ENCODE assay signal across 21 cellular contexts in the genomic region with DNA sequence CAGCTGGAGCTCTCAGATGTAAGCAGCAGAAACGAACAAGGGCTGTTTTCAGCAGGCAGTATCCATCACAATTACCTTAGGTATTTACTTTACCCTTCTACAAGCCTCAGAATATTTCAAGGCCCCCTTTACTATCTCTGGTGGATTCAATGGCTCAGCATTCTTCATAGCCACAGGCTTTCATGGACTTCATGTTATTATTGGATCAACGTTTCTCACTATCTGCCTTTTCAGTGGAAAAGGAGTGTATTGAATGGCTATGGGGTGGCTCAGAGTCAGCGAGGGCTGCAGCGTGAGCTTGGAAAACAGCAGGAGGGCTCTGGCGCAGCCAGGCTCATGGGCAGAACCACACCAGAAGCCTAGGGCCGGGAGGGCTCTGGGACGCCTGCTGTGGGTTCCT. TPM values are rescaled to one million over a fixed set of nuclear protein-coding genes. Genes with fewer than 3 reads are reported as not detected.
A peak's percentile ranks its signal among the peaks of the same experiment; 100 is the strongest.
DNase-seq lines count a peak whose midpoint lies in the region; ATAC-seq, FAIRE-seq and TF ChIP-seq lines count a peak whose summit lies in the region.
"Had no signal": no experiment of that assay in that cellular context is flagged by ENCODE, and none has a peak within 500 bp of the region (broad histone marks: within the 10 kb centered on the region; RNA-seq: fewer than 3 reads in every experiment).

No MANE protein-coding gene starts in this region.

- CTCF ChIA-PET in activated CD8-positive, alpha-beta T cell treated with anti-CD3 and anti-CD28 coated beads for 36 hours (lab: Charles Lee), result interaction anchor here (4.2 to 12.3 kb wide), 2 partner anchors 10 to 32 kb away, joined by 25 to 105 read pairs; no protein-coding TSS in a partner anchor
- CTCF ChIA-PET in activated CD8-positive, alpha-beta T cell treated with anti-CD3 and anti-CD28 coated beads, Interleukin-2, amount 10 ng/mL, durations not matched to agents 7 days and 5 days (lab: Charles Lee), result interaction anchor here (1.7 to 2.5 kb wide), 3 partner anchors 9 to 32 kb away, joined by 5 to 11 read pairs (median 7); no protein-coding TSS in a partner anchor
- CTCF ChIA-PET in activated CD4-positive, alpha-beta memory T cell treated with anti-CD3 and anti-CD28 coated beads for 36 hours (lab: Charles Lee), result no interaction called here

- no peaks in the 10 kb centered on the region for H3K9me3 ChIP-seq in astrocyte (ENCODE audit: insufficient read depth, low read depth, low read length)
- H3K9me3 ChIP-seq: SK-N-SH had no signal

- H3K36me3 Mint-ChIP-seq in activated CD8-positive, alpha-beta T cell treated with anti-CD3 and anti-CD28 coated beads for 36 hours (ENCODE audit: low read depth), result no peaks in the 10 kb centered on the region
- no peaks in the 10 kb centered on the region for H3K36me3 Mint-ChIP-seq in activated CD8-positive, alpha-beta T cell treated with anti-CD3 and anti-CD28 coated beads, Interleukin-2, amount 10 ng/mL, durations not matched to agents 7 days and 5 days (ENCODE audit: low read depth)
- H3K36me3 Mint-ChIP-seq in astrocyte (ENCODE audit: low read depth, unreplicated experiment) (no peaks in the 10 kb centered on the region), mesothelial cell of epicardium (no peaks in the 10 kb centered on the region)
- H3K36me3 Mint-ChIP-seq in activated CD4-positive, alpha-beta memory T cell treated with anti-CD3 and anti-CD28 coated beads for 36 hours, result no peaks in the 10 kb centered on the region

- H2AFZ ChIP-seq in astrocyte (ENCODE audit: low read depth, low read length), result no peak overlapping the region

- no peak for ATAC-seq in activated CD8-positive, alpha-beta T cell treated with anti-CD3 and anti-CD28 coated beads for 36 hours
- no peak for ATAC-seq in activated CD8-positive, alpha-beta T cell treated with anti-CD3 and anti-CD28 coated beads, Interleukin-2, amount 10 ng/mL, durations not matched to agents 7 days and 5 days
- ATAC-seq in HG03571 (IDR thresholded peaks at IDR 0.05; ENCODE audit: unreplicated experiment), result no peak
- ATAC-seq: Panc1 had no signal

- H3K4me1 ChIP-seq in astrocyte (ENCODE audit: insufficient read depth, low read length), result peaks cover 41% of the 10 kb centered on the region

- peak overlapping the region; percentile 87 for H3K27ac ChIP-seq in astrocyte (ENCODE audit: low read depth, low read length)
- H3K27ac ChIP-seq: 22Rv1 had no signal

- H3K27me3 ChIP-seq in astrocyte (ENCODE audit: insufficient read depth, low read length), result no peaks in the 10 kb centered on the region

- H3K9ac ChIP-seq in astrocyte (ENCODE audit: low read length), result no peak overlapping the region
- H3K9ac ChIP-seq: SK-N-SH had no signal

- H3K79me2 ChIP-seq in astrocyte (ENCODE audit: insufficient read depth, low read length), result no peaks in the 10 kb centered on the region

- no peak overlapping the region for H3K4me2 ChIP-seq in astrocyte (ENCODE audit: low read length)

- TF ChIP-seq CTCF in activated CD8-positive, alpha-beta T cell treated with anti-CD3 and anti-CD28 coated beads for 36 hours (IDR thresholded peaks at IDR 0.05), result no peak
- TF ChIP-seq CTCF in astrocyte (IDR thresholded peaks at IDR 0.05; ENCODE audit: insufficient read depth, low read depth, low read length), result no peak
- no peak for TF ChIP-seq CTCF in mesothelial cell of epicardium (IDR thresholded peaks at IDR 0.05; ENCODE audit: unreplicated experiment)

- FAIRE-seq in astrocyte (lab: Jason Lieb, UNC), result no peak

- H4K20me1 ChIP-seq in astrocyte (ENCODE audit: insufficient read depth, low read length), result no peaks in the 10 kb centered on the region

- peaks cover 45% of the 10 kb centered on the region for H3K4me1 Mint-ChIP-seq in activated CD8-positive, alpha-beta T cell treated with anti-CD3 and anti-CD28 coated beads for 36 hours (ENCODE audit: low read depth)
- H3K4me1 Mint-ChIP-seq in activated CD8-positive, alpha-beta T cell treated with anti-CD3 and anti-CD28 coated beads, Interleukin-2, amount 10 ng/mL, durations not matched to agents 7 days and 5 days (ENCODE audit: low read depth), result peaks cover 47% of the 10 kb centered on the region
- H3K4me1 Mint-ChIP-seq in astrocyte (ENCODE audit: low read depth, unreplicated experiment), result peaks cover 45% of the 10 kb centered on the region
- peaks cover 64% of the 10 kb centered on the region for H3K4me1 Mint-ChIP-seq in mesothelial cell of epicardium
- H3K4me1 Mint-ChIP-seq in activated CD4-positive, alpha-beta memory T cell treated with anti-CD3 and anti-CD28 coated beads for 36 hours (ENCODE audit: low read depth), result peaks cover 41% of the 10 kb centered on the region

- H3K4me3 Mint-ChIP-seq in activated CD8-positive, alpha-beta T cell treated with anti-CD3 and anti-CD28 coated beads for 36 hours, result no peak overlapping the region
- no peak overlapping the region for H3K4me3 Mint-ChIP-seq in activated CD8-positive, alpha-beta T cell treated with anti-CD3 and anti-CD28 coated beads, Interleukin-2, amount 10 ng/mL, durations not matched to agents 7 days and 5 days
- H3K4me3 Mint-ChIP-seq in astrocyte (ENCODE audit: unreplicated experiment), result no peak overlapping the region
- no peak overlapping the region for H3K4me3 Mint-ChIP-seq in mesothelial cell of epicardium
- H3K4me3 Mint-ChIP-seq in activated CD4-positive, alpha-beta memory T cell treated with anti-CD3 and anti-CD28 coated beads for 36 hours, result no peak overlapping the region

- intact Hi-C loops in activated CD8-positive, alpha-beta T cell treated with anti-CD3 and anti-CD28 coated beads for 36 hours (cut with micrococcal nuclease), result no loop called here
- intact Hi-C loops in activated CD4-positive, alpha-beta memory T cell treated with anti-CD3 and anti-CD28 coated beads for 36 hours (cut with micrococcal nuclease), result loop anchor here (1.0 kb wide), 1 partner anchor 7 kb away; no protein-coding TSS in a partner anchor

- DNase-seq in activated CD8-positive, alpha-beta T cell treated with anti-CD3 and anti-CD28 coated beads for 36 hours, result no peak
- no peak for DNase-seq in activated CD8-positive, alpha-beta T cell treated with anti-CD3 and anti-CD28 coated beads, Interleukin-2, amount 10 ng/mL, durations not matched to agents 7 days and 5 days
- peak; percentile 58 for DNase-seq in astrocyte (ENCODE audit: low read depth)
- DNase-seq in mesothelial cell of epicardium (ENCODE audit: low spot score in 2 of 2, unreplicated experiment in 2 of 2), result no peak
- DNase-seq in effector CD4-positive, alpha-beta T cell, result no peak
- no peak for DNase-seq in activated CD4-positive, alpha-beta memory T cell treated with anti-CD3 and anti-CD28 coated beads for 36 hours
- DNase-seq in GM19238 (ENCODE audit: insufficient read length, low spot score), result no peak
- DNase-seq: COR-L47, DMS153, EL, KG1, NCI-H1092, NCI-H1694, NCI-H2171, NCI-H774, Right ventricle myocardium superior, SK-N-SH had no signal

- no peak overlapping the region for H3K4me3 ChIP-seq in astrocyte (ENCODE audit: insufficient read depth, low read depth, low read length)

- H3K27me3 Mint-ChIP-seq in activated CD8-positive, alpha-beta T cell treated with anti-CD3 and anti-CD28 coated beads for 36 hours, result no peaks in the 10 kb centered on the region
- no peaks in the 10 kb centered on the region for H3K27me3 Mint-ChIP-seq in activated CD8-positive, alpha-beta T cell treated with anti-CD3 and anti-CD28 coated beads, Interleukin-2, amount 10 ng/mL, durations not matched to agents 7 days and 5 days (ENCODE audit: low read depth)
- H3K27me3 Mint-ChIP-seq in astrocyte (ENCODE audit: low read depth, unreplicated experiment) (no peaks in the 10 kb centered on the region), mesothelial cell of epicardium (ENCODE audit: low read depth) (no peaks in the 10 kb centered on the region)
- H3K27me3 Mint-ChIP-seq in activated CD4-positive, alpha-beta memory T cell treated with anti-CD3 and anti-CD28 coated beads for 36 hours, result no peaks in the 10 kb centered on the region

- peak overlapping the region; percentile 27 for H3K27ac Mint-ChIP-seq in activated CD8-positive, alpha-beta T cell treated with anti-CD3 and anti-CD28 coated beads for 36 hours
- no peak overlapping the region for H3K27ac Mint-ChIP-seq in activated CD8-positive, alpha-beta T cell treated with anti-CD3 and anti-CD28 coated beads, Interleukin-2, amount 10 ng/mL, durations not matched to agents 7 days and 5 days
- peak overlapping the region; percentile 67 for H3K27ac Mint-ChIP-seq in astrocyte (ENCODE audit: unreplicated experiment)
- peak overlapping the region; percentile 68 for H3K27ac Mint-ChIP-seq in mesothelial cell of epicardium
- no peak overlapping the region for H3K27ac Mint-ChIP-seq in activated CD4-positive, alpha-beta memory T cell treated with anti-CD3 and anti-CD28 coated beads for 36 hours

- H3K36me3 ChIP-seq in astrocyte (ENCODE audit: insufficient read depth, low read length), result no peaks in the 10 kb centered on the region

- POLR2A ChIA-PET in activated CD8-positive, alpha-beta T cell treated with anti-CD3 and anti-CD28 coated beads for 36 hours (lab: Charles Lee), result no interaction called here
- POLR2A ChIA-PET in activated CD8-positive, alpha-beta T cell treated with anti-CD3 and anti-CD28 coated beads, Interleukin-2, amount 10 ng/mL, durations not matched to agents 7 days and 5 days (lab: Charles Lee), result no interaction called here
- POLR2A ChIA-PET in activated CD4-positive, alpha-beta memory T cell treated with anti-CD3 and anti-CD28 coated beads for 36 hours (lab: Charles Lee), result no interaction called here

- no peaks in the 10 kb centered on the region for H3K9me3 Mint-ChIP-seq in activated CD8-positive, alpha-beta T cell treated with anti-CD3 and anti-CD28 coated beads for 36 hours
- no peaks in the 10 kb centered on the region for H3K9me3 Mint-ChIP-seq in activated CD8-positive, alpha-beta T cell treated with anti-CD3 and anti-CD28 coated beads, Interleukin-2, amount 10 ng/mL, durations not matched to agents 7 days and 5 days (ENCODE audit: insufficient read depth)
- H3K9me3 Mint-ChIP-seq in astrocyte (ENCODE audit: unreplicated experiment) (peaks cover 2% of the 10 kb centered on the region), mesothelial cell of epicardium (no peaks in the 10 kb centered on the region)
- H3K9me3 Mint-ChIP-seq in activated CD4-positive, alpha-beta memory T cell treated with anti-CD3 and anti-CD28 coated beads for 36 hours, result no peaks in the 10 kb centered on the region

RNA-seq across cellular contexts. Expression of gene CHRNA1, which starts 16.6 kb away (rescaled TPM):
- total RNA-seq in activated CD8-positive, alpha-beta T cell treated with anti-CD3 and anti-CD28 coated beads for 36 hours, result not detected
- total RNA-seq in activated CD8-positive, alpha-beta T cell treated with anti-CD3 and anti-CD28 coated beads, Interleukin-2, amount 10 ng/mL, durations not matched to agents 7 days and 5 days, result not detected
- 3.7 and 5.9 TPM in 2 replicates for total RNA-seq in astrocyte
- 0.16 TPM in 1 of 3 replicates, not detected in the others for total RNA-seq in mesothelial cell of epicardium
- not detected for total RNA-seq in activated CD4-positive, alpha-beta memory T cell treated with anti-CD3 and anti-CD28 coated beads for 36 hours
- total RNA-seq: NCI-H460, Right ventricle myocardium superior had no signal

Comparison
In these comparisons a context has a peak if more than half of its experiments do, and no peak if none do; other contexts are left out.
1. H3K27ac Mint-ChIP-seq: peak in activated CD8-positive, alpha-beta T cell treated with anti-CD3 and anti-CD28 coated beads for 36 hours (single experiment), astrocyte (single experiment) and mesothelial cell of epicardium (single experiment); none in activated CD8-positive, alpha-beta T cell treated with anti-CD3 and anti-CD28 coated beads, Interleukin-2, amount 10 ng/mL, durations not matched to agents 7 days and 5 days (single experiment) and activated CD4-positive, alpha-beta memory T cell treated with anti-CD3 and anti-CD28 coated beads for 36 hours (single experiment).